ENCODE assay signal across 1 cellular context in the genomic region with DNA sequence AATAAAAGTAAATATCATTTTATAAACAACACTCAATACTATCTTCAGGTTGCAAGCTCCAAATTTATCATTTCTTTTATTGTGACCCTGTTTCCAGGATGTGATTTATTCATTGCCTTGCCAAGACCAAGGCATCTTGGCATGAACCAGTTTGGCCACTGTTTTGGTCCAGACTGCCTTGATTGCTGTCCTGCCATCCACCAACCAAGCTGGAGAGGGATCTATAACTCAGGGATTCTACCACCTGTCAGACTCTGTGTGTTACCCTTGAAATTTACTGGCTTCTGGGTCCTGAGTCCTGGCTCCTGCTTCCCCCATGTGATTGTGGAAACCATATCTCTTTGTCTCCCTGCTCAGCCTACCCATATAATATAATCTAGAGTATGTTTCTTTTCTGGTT.
TF ChIP-seq lines count a peak whose summit lies in the region.

No MANE protein-coding gene starts in this region.

TF ChIP-seq in H1, 55 proteins besides CTCF, POLR2A, EP300 and RAD21:
- TF ChIP-seq, protein P1, sequence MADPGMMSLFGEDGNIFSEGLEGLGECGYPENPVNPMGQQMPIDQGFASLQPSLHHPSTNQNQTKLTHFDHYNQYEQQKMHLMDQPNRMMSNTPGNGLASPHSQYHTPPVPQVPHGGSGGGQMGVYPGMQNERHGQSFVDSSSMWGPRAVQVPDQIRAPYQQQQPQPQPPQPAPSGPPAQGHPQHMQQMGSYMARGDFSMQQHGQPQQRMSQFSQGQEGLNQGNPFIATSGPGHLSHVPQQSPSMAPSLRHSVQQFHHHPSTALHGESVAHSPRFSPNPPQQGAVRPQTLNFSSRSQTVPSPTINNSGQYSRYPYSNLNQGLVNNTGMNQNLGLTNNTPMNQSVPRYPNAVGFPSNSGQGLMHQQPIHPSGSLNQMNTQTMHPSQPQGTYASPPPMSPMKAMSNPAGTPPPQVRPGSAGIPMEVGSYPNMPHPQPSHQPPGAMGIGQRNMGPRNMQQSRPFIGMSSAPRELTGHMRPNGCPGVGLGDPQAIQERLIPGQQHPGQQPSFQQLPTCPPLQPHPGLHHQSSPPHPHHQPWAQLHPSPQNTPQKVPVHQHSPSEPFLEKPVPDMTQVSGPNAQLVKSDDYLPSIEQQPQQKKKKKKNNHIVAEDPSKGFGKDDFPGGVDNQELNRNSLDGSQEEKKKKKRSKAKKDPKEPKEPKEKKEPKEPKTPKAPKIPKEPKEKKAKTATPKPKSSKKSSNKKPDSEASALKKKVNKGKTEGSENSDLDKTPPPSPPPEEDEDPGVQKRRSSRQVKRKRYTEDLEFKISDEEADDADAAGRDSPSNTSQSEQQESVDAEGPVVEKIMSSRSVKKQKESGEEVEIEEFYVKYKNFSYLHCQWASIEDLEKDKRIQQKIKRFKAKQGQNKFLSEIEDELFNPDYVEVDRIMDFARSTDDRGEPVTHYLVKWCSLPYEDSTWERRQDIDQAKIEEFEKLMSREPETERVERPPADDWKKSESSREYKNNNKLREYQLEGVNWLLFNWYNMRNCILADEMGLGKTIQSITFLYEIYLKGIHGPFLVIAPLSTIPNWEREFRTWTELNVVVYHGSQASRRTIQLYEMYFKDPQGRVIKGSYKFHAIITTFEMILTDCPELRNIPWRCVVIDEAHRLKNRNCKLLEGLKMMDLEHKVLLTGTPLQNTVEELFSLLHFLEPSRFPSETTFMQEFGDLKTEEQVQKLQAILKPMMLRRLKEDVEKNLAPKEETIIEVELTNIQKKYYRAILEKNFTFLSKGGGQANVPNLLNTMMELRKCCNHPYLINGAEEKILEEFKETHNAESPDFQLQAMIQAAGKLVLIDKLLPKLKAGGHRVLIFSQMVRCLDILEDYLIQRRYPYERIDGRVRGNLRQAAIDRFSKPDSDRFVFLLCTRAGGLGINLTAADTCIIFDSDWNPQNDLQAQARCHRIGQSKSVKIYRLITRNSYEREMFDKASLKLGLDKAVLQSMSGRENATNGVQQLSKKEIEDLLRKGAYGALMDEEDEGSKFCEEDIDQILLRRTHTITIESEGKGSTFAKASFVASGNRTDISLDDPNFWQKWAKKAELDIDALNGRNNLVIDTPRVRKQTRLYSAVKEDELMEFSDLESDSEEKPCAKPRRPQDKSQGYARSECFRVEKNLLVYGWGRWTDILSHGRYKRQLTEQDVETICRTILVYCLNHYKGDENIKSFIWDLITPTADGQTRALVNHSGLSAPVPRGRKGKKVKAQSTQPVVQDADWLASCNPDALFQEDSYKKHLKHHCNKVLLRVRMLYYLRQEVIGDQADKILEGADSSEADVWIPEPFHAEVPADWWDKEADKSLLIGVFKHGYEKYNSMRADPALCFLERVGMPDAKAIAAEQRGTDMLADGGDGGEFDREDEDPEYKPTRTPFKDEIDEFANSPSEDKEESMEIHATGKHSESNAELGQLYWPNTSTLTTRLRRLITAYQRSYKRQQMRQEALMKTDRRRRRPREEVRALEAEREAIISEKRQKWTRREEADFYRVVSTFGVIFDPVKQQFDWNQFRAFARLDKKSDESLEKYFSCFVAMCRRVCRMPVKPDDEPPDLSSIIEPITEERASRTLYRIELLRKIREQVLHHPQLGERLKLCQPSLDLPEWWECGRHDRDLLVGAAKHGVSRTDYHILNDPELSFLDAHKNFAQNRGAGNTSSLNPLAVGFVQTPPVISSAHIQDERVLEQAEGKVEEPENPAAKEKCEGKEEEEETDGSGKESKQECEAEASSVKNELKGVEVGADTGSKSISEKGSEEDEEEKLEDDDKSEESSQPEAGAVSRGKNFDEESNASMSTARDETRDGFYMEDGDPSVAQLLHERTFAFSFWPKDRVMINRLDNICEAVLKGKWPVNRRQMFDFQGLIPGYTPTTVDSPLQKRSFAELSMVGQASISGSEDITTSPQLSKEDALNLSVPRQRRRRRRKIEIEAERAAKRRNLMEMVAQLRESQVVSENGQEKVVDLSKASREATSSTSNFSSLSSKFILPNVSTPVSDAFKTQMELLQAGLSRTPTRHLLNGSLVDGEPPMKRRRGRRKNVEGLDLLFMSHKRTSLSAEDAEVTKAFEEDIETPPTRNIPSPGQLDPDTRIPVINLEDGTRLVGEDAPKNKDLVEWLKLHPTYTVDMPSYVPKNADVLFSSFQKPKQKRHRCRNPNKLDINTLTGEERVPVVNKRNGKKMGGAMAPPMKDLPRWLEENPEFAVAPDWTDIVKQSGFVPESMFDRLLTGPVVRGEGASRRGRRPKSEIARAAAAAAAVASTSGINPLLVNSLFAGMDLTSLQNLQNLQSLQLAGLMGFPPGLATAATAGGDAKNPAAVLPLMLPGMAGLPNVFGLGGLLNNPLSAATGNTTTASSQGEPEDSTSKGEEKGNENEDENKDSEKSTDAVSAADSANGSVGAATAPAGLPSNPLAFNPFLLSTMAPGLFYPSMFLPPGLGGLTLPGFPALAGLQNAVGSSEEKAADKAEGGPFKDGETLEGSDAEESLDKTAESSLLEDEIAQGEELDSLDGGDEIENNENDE (IDR thresholded peaks at IDR 0.05; ENCODE audit: insufficient replicate concordance, low read length): no peak
- no peak for TF ChIP-seq SAP30 (IDR thresholded peaks at IDR 0.05; ENCODE audit: insufficient read depth, insufficient replicate concordance, low read length)
- TF ChIP-seq, protein P2, sequence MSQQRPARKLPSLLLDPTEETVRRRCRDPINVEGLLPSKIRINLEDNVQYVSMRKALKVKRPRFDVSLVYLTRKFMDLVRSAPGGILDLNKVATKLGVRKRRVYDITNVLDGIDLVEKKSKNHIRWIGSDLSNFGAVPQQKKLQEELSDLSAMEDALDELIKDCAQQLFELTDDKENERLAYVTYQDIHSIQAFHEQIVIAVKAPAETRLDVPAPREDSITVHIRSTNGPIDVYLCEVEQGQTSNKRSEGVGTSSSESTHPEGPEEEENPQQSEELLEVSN (IDR thresholded peaks at IDR 0.05): no peak
- TF ChIP-seq BRCA1 (IDR thresholded peaks at IDR 0.05; ENCODE audit: low read depth, low read length): no peak
- no peak for TF ChIP-seq GTF2F1 (IDR thresholded peaks at IDR 0.05; ENCODE audit: borderline replicate concordance, low read depth, low read length)
- no peak for TF ChIP-seq BCL11A (IDR thresholded peaks at IDR 0.05; ENCODE audit: low read depth in 2 of 2, low read length in 2 of 2)
- TF ChIP-seq KDM4A (IDR thresholded peaks at IDR 0.05; ENCODE audit: low read depth, low read length, severe bottlenecking): no peak
- TF ChIP-seq, protein P3, sequence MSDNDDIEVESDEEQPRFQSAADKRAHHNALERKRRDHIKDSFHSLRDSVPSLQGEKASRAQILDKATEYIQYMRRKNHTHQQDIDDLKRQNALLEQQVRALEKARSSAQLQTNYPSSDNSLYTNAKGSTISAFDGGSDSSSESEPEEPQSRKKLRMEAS (IDR thresholded peaks at IDR 0.05): no peak
- no peak for TF ChIP-seq HDAC6 (IDR thresholded peaks at IDR 0.05; ENCODE audit: low read depth, low read length)
- no peak for TF ChIP-seq RBBP5 (IDR thresholded peaks at IDR 0.05; ENCODE audit: borderline replicate concordance, low read depth, low read length)
- TF ChIP-seq NRF1 (IDR thresholded peaks at IDR 0.05; ENCODE audit: low read depth, low read length): no peak
- TF ChIP-seq, protein P4, sequence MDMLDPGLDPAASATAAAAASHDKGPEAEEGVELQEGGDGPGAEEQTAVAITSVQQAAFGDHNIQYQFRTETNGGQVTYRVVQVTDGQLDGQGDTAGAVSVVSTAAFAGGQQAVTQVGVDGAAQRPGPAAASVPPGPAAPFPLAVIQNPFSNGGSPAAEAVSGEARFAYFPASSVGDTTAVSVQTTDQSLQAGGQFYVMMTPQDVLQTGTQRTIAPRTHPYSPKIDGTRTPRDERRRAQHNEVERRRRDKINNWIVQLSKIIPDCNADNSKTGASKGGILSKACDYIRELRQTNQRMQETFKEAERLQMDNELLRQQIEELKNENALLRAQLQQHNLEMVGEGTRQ (IDR thresholded peaks at IDR 0.05; ENCODE audit: low read length): no peak
- no peak for TF ChIP-seq JUN (IDR thresholded peaks at IDR 0.05; ENCODE audit: low read depth, low read length)
- no peak for TF ChIP-seq TAF1 (IDR thresholded peaks at IDR 0.05; ENCODE audit: low read depth, low read length)
- no peak for TF ChIP-seq SIRT6 (IDR thresholded peaks at IDR 0.05; ENCODE audit: low read length)
- TF ChIP-seq CBX8 (IDR thresholded peaks at IDR 0.05; ENCODE audit: borderline replicate concordance, low read depth, low read length): no peak
- TF ChIP-seq ASH2L (IDR thresholded peaks at IDR 0.05; ENCODE audit: low read length): no peak
- no peak for TF ChIP-seq CHD2 (IDR thresholded peaks at IDR 0.05; ENCODE audit: low read length)
